ENCODE assay signal across 31 cellular contexts in genomic region chr10:67861750-67862460, GRCh38. TPM values are rescaled to one million over a fixed set of nuclear protein-coding genes. Genes with fewer than 3 reads are reported as not detected.
DNase-seq lines count a peak whose midpoint lies in the region; ATAC-seq and TF ChIP-seq lines count a peak whose summit lies in the region.
"Had no signal": no experiment of that assay in that cellular context is flagged by ENCODE, and none has a peak within 500 bp of the region (broad histone marks: within the 10 kb centered on the region; RNA-seq: fewer than 3 reads in every experiment).

No MANE protein-coding gene starts in this region.

- H4K5ac ChIP-seq in mesendoderm (ENCODE audit: low read length), result no peak overlapping the region

- peak overlapping the region; percentile 76 for H3K56ac ChIP-seq in mesendoderm (ENCODE audit: low read length)

- TF ChIP-seq CTCF in GM23338 (conservative IDR thresholded peaks at IDR 0.05; ENCODE audit: low read depth in 2 of 2), result no peak

- peak overlapping the region; percentile 81 for H3K4ac ChIP-seq in mesendoderm (ENCODE audit: low read depth, low read length)

- H3K18ac ChIP-seq in mesendoderm (ENCODE audit: low read length), result no peak overlapping the region

- peak overlapping the region; percentile 38 for H3K4me3 ChIP-seq in GM23338
- H3K4me3 ChIP-seq in mesendoderm (ENCODE audit: low read length), result no peak overlapping the region
- H3K4me3 ChIP-seq: ascending aorta, gastrocnemius medialis, left ventricle myocardium inferior, MG63, psoas muscle, smooth muscle cell, stomach had no signal

- no peak overlapping the region for H2BK15ac ChIP-seq in mesendoderm (replicated peaks; ENCODE audit: low read depth)

- H3K36me3 Mint-ChIP-seq in GM23338 (ENCODE audit: low read depth), result no peaks in the 10 kb centered on the region
- H3K36me3 Mint-ChIP-seq in dendritic cell treated with granulocyte-macrophage colony-stimulating factor and Interleukin-4, amounts not matched to agents 40 ng/mL and 50 ng/mL, for 4 days (ENCODE audit: low read depth), result no peaks in the 10 kb centered on the region
- H3K36me3 Mint-ChIP-seq: activated naive CD4-positive, alpha-beta T cell treated with anti-CD3 and anti-CD28 coated beads, Interleukin-2, amount 50 U/mL, for 72 hours had no signal

- H2BK120ac ChIP-seq in mesendoderm (ENCODE audit: low read depth, low read length), result peak overlapping the region; percentile 78

- H3K27ac Mint-ChIP-seq in GM23338, result peak overlapping the region; percentile 96
- H3K27ac Mint-ChIP-seq in dendritic cell treated with granulocyte-macrophage colony-stimulating factor and Interleukin-4, amounts not matched to agents 40 ng/mL and 50 ng/mL, for 4 days, result peak overlapping the region; percentile 80
- H3K27ac Mint-ChIP-seq: activated T-cell treated with anti-CD3 and anti-CD28 coated beads, Interleukin-2, amount 50 U/mL, for 72 hours; CD4-positive, alpha-beta T cell had no signal

- H3K79me1 ChIP-seq in mesendoderm (ENCODE audit: low read length), result no peaks in the 10 kb centered on the region

- H3K4me2 ChIP-seq in GM23338, result peak overlapping the region; percentile 68
- H3K4me2 ChIP-seq in mesendoderm (ENCODE audit: low read length), result no peak overlapping the region
- H3K4me2 ChIP-seq: smooth muscle cell had no signal

- H2AFZ ChIP-seq in GM23338, result no peak overlapping the region

- peaks cover 19% of the 10 kb centered on the region; the same call in 1 of the 2 replicates for H3K79me2 ChIP-seq in GM23338 (replicated peaks; ENCODE audit: insufficient read depth)
- no peaks in the 10 kb centered on the region for H3K79me2 ChIP-seq in mesendoderm (ENCODE audit: control insufficient read depth, insufficient read depth, low read length)

- intact Hi-C loops in dendritic cell treated with granulocyte-macrophage colony-stimulating factor and Interleukin-4, amounts not matched to agents 40 ng/mL and 50 ng/mL, for 4 days (cut with micrococcal nuclease), result no loop called here

- H4K20me1 ChIP-seq in GM23338 (replicated peaks; ENCODE audit: insufficient read depth), result no peaks in the 10 kb centered on the region

- peak overlapping the region; percentile 54 for H2BK5ac ChIP-seq in mesendoderm (ENCODE audit: low read length)

- ATAC-seq in GM23338, result peak; percentile 94
- ATAC-seq in HG03571 (IDR thresholded peaks at IDR 0.05; ENCODE audit: unreplicated experiment), result no peak
- no peak for ATAC-seq in HG03520 (IDR thresholded peaks at IDR 0.05; ENCODE audit: unreplicated experiment)
- ATAC-seq: activated naive CD4-positive, alpha-beta T cell treated with anti-CD3 and anti-CD28 coated beads, Interleukin-2, amount 50 U/mL, for 72 hours; activated T-cell treated with anti-CD3 and anti-CD28 coated beads, Interleukin-2, amount 50 U/mL, for 72 hours; gastrocnemius medialis; psoas muscle; SK-N-SH treated with all-trans-retinoic acid at 6 μM for 48 hours had no signal

- no peak overlapping the region for H3K23ac ChIP-seq in mesendoderm (ENCODE audit: low read length)

- no peaks in the 10 kb centered on the region for H3K9me3 Mint-ChIP-seq in GM23338
- no peaks in the 10 kb centered on the region for H3K9me3 Mint-ChIP-seq in dendritic cell treated with granulocyte-macrophage colony-stimulating factor and Interleukin-4, amounts not matched to agents 40 ng/mL and 50 ng/mL, for 4 days
- H3K9me3 Mint-ChIP-seq: activated naive CD4-positive, alpha-beta T cell treated with anti-CD3 and anti-CD28 coated beads, Interleukin-2, amount 50 U/mL, for 72 hours; activated T-cell treated with anti-CD3 and anti-CD28 coated beads, Interleukin-2, amount 50 U/mL, for 72 hours; CD4-positive, alpha-beta T cell; central memory CD8-positive, alpha-beta T cell; IgD-negative memory B cell had no signal

- peak overlapping the region; percentile 59 for H3K4me3 Mint-ChIP-seq in GM23338
- H3K4me3 Mint-ChIP-seq in dendritic cell treated with granulocyte-macrophage colony-stimulating factor and Interleukin-4, amounts not matched to agents 40 ng/mL and 50 ng/mL, for 4 days, result no peak overlapping the region
- H3K4me3 Mint-ChIP-seq: activated T-cell treated with anti-CD3 and anti-CD28 coated beads, Interleukin-2, amount 50 U/mL, for 72 hours; CD4-positive, alpha-beta T cell; central memory CD8-positive, alpha-beta T cell; IgD-negative memory B cell had no signal

- H3K9ac ChIP-seq in mesendoderm (ENCODE audit: low read length), result peak overlapping the region; percentile 27

- H3K4me1 ChIP-seq in GM23338 (ENCODE audit: insufficient read depth) (peaks cover 38% of the 10 kb centered on the region), mesendoderm (ENCODE audit: control insufficient read depth, low read depth, low read length) (peaks cover 8% of the 10 kb centered on the region)
- H3K4me1 ChIP-seq: ascending aorta, gastrocnemius medialis, left ventricle myocardium inferior, psoas muscle, stomach had no signal

- no peaks in the 10 kb centered on the region for H3K27me3 ChIP-seq in GM23338 (ENCODE audit: insufficient read depth)
- no peaks in the 10 kb centered on the region for H3K27me3 ChIP-seq in mesendoderm (ENCODE audit: insufficient read depth, low read length, poor library complexity)
- H3K27me3 ChIP-seq: ascending aorta, gastrocnemius medialis, MG63, stomach had no signal

- H4K8ac ChIP-seq in mesendoderm (ENCODE audit: low read depth, low read length), result no peak overlapping the region

- WGBS in mesendoderm (ENCODE audit: extremely low coverage, insufficient coverage, low lambda C conversion rate), result no CpG with 5 or more reads among the region's 4 CpGs

- H3K4me1 Mint-ChIP-seq in GM23338, result peaks cover 28% of the 10 kb centered on the region
- peaks cover 43% of the 10 kb centered on the region for H3K4me1 Mint-ChIP-seq in dendritic cell treated with granulocyte-macrophage colony-stimulating factor and Interleukin-4, amounts not matched to agents 40 ng/mL and 50 ng/mL, for 4 days (ENCODE audit: low read depth)
- H3K4me1 Mint-ChIP-seq: central memory CD8-positive, alpha-beta T cell had no signal

- no peak overlapping the region for H2AK5ac ChIP-seq in mesendoderm (ENCODE audit: low read length)

- no peaks in the 10 kb centered on the region for H3K36me3 ChIP-seq in GM23338 (ENCODE audit: insufficient read depth)
- no peaks in the 10 kb centered on the region for H3K36me3 ChIP-seq in mesendoderm (ENCODE audit: control insufficient read depth, insufficient read depth, low read length)
- H3K36me3 ChIP-seq: ascending aorta, gastrocnemius medialis, left ventricle myocardium inferior, MG63, stomach had no signal

- peak overlapping the region; percentile 93 for H3K27ac ChIP-seq in GM23338 (ENCODE audit: low read depth)
- no peak overlapping the region for H3K27ac ChIP-seq in mesendoderm (ENCODE audit: low read depth, low read length)
- H3K27ac ChIP-seq: ascending aorta, gastrocnemius medialis, left ventricle myocardium inferior, psoas muscle, RWPE1, stomach had no signal

- H3K9me2 ChIP-seq in GM23338 (ENCODE audit: insufficient read depth), result no peaks in the 10 kb centered on the region

- H3K27me3 Mint-ChIP-seq in GM23338 (ENCODE audit: insufficient read depth, low read depth, poor library complexity), result peaks cover 5% of the 10 kb centered on the region
- no peaks in the 10 kb centered on the region for H3K27me3 Mint-ChIP-seq in dendritic cell treated with granulocyte-macrophage colony-stimulating factor and Interleukin-4, amounts not matched to agents 40 ng/mL and 50 ng/mL, for 4 days
- H3K27me3 Mint-ChIP-seq: CD4-positive, alpha-beta T cell; central memory CD8-positive, alpha-beta T cell; IgD-negative memory B cell had no signal

- peaks cover 30% of the 10 kb centered on the region for H3F3A ChIP-seq in GM23338 (replicated peaks; ENCODE audit: low read depth)

- DNase-seq in GM23338 (ENCODE audit: low spot score), result peak; percentile 79
- DNase-seq in NCI-H2171 (lab: John Stamatoyannopoulos, UW), result peak; percentile 18
- peak; percentile 82 for DNase-seq in mesendoderm
- no peak for DNase-seq in SKM-1 (lab: John Stamatoyannopoulos, UW; ENCODE audit: unreplicated experiment)
- DNase-seq in SHP77 (lab: John Stamatoyannopoulos, UW), result no peak
- DNase-seq: activated CD4-positive, CD25-positive, alpha-beta regulatory T cell treated with anti-CD3 and anti-CD28 coated beads, Interleukin-2, amount 50 U/mL, for 72 hours; activated T-cell treated with anti-CD3 and anti-CD28 coated beads, Interleukin-2, amount 50 U/mL, for 72 hours; CD4-positive, alpha-beta T cell; DMS 273 treated with DMSO at 0.1 percent for 48 hours; gastrocnemius medialis; left ventricle myocardium inferior; MG63; NCI-H1436 treated with DMSO at 0.1 percent for 48 hours; NCI-H446 treated with DMSO at 0.1 percent for 48 hours; NK-92 treated with Interleukin-12 subunit alpha and Interleukin-12 subunit beta, amount 100 ng/mL, for 24 hours; psoas muscle; stimulated activated CD4-positive, alpha-beta T cell treated with anti-CD3 and anti-CD28 coated beads, Interleukin-2, amount 100 ng/mL, for 48 hours; stomach; T-helper 9 cell; trophoblast cell had no signal

TF ChIP-seq in GM23338, 12 proteins besides CTCF, POLR2A, EP300 and RAD21 (continues in another document):
- TF ChIP-seq STAT1 (IDR thresholded peaks at IDR 0.05; ENCODE audit: unreplicated experiment) (no peak), CREB1 (CRISPR knock-in tag; IDR thresholded peaks at IDR 0.05; ENCODE audit: low read depth) (no peak), EZH2 (IDR thresholded peaks at IDR 0.05; ENCODE audit: low read depth, unreplicated experiment) (no peak), NANOG (IDR thresholded peaks at IDR 0.05; ENCODE audit: borderline replicate concordance) (peak; percentile 74; the same call in 1 of the 2 replicates), ETS1 (IDR thresholded peaks at IDR 0.05) (0 out of 2 replicates have a peak, but pooled peaks have one; percentile 21), ZNF114 (CRISPR knock-in tag; IDR thresholded peaks at IDR 0.05) (peak; percentile 68; the same call in 1 of the 2 replicates)

RNA-seq across cellular contexts. Expression of gene SIRT1, which starts 22.6 kb away (rescaled TPM):
- 61.6 and 68.0 TPM in 2 replicates for total RNA-seq in GM23338 (2014; rRNA removed; shearing (Covaris generic))
- polyA plus RNA-seq in GM23338 (2016; fragmentation: Nextera tagmentation; extraction: Ambion mirVana), result 32.4 and 35.9 TPM in 2 replicates
- polyA plus RNA-seq in mesendoderm (2013, experiment 1 of 2), result 18.0 TPM
- polyA plus RNA-seq in mesendoderm (2013, experiment 2 of 2), result 21.0 TPM

RNA-seq across cellular contexts. Expression of gene DNAJC12, which starts 23.9 kb away (rescaled TPM):
- total RNA-seq in GM23338 (2014; rRNA removed; shearing (Covaris generic)), result 1.1 and 2.2 TPM in 2 replicates
- polyA plus RNA-seq in GM23338 (2016; fragmentation: Nextera tagmentation; extraction: Ambion mirVana), result 4.5 and 5.7 TPM in 2 replicates
- 2.7 TPM for polyA plus RNA-seq in mesendoderm (2013, experiment 1 of 2)
- polyA plus RNA-seq in mesendoderm (2013, experiment 2 of 2), result 2.8 TPM
- total RNA-seq: CD4-positive, alpha-beta T cell; mononuclear cell had no signal
- polyA plus RNA-seq: IgD-negative memory B cell had no signal

Comparison
In these comparisons a context has a peak if more than half of its experiments do, and no peak if none do; other contexts are left out.
1. DNase-seq: peak in GM23338 (single experiment), NCI-H2171 (single experiment) and mesendoderm (single experiment); none in SKM-1 (single experiment) and SHP77 (0 of 2).